In the genomic region with DNA sequence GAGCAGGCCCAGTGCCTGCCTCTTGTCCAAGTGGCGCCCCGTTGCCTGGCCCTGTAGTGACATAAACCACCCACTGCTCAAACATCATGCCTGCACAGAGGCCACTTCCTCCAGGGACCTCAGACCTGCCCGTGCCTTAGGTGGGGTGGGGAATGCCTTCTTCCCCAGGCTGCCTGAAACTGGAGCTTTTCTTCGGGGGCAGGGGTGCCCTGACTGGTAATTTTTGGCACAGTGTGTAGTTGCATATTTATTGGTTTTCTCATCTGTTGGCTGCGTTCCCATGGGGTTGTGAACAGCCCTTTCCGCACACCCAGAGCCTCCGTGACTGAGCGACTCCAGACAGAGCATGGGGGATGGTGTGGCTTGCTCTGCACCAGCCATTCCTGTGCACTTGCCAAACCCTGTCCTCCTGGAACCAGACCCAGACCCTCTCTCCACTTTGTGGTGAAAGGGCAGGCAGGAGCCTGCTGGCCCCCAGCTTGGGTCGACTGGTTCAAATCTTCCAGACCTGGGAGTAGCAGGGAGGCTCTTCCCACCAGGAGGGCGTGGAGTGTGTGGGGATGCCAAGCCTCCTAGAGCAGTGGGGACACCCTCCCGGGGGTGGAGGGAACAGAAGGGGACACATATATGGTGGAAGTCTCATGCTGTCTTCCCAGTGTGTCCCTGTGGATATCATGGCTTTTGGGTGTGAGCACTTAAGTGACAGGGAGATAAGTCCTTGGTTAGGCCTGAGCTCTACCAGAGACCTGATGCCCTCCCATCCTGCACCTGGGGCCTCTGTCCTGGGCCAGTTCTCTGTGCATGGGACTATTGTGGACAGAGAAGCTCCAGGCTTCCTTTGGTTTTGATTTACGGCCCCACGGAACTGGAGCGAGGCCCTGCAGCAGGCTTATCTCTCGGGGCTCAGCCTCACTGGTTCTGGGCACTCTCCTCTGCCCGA, we compare ENCODE assay signal across 9 cellular contexts. TPM values are rescaled to one million over a fixed set of nuclear protein-coding genes. Genes with fewer than 3 reads are reported as not detected.
DNase-seq lines count a peak whose midpoint lies in the region; ATAC-seq lines count a peak whose summit lies in the region.
"Had no signal": no experiment of that assay in that cellular context is flagged by ENCODE, and none has a peak within 500 bp of the region (broad histone marks: within the 10 kb centered on the region; RNA-seq: fewer than 3 reads in every experiment).

No MANE protein-coding gene starts in this region.

- H2BK5ac ChIP-seq in trophoblast cell (ENCODE audit: low read depth, low read length, poor library complexity), result no peak overlapping the region

- H3K4me3 ChIP-seq in adipocyte (ENCODE audit: low read length), result no peak overlapping the region
- H3K4me3 ChIP-seq in aorta (ENCODE audit: low read length in 2 of 2), result no peak overlapping the region
- H3K4me3 ChIP-seq in trophoblast cell (ENCODE audit: low read depth, low read length), result no peak overlapping the region

- 48% methylated on average over 16 of the region's 16 CpGs for WGBS in aorta, 2 donors
- no CpG with 5 or more reads among the region's 16 CpGs for WGBS in trophoblast cell (ENCODE audit: extremely low coverage, insufficient coverage, insufficient read length)

- intact Hi-C loops in aorta (cut with DNase I), result no loop called here

- H3K4ac ChIP-seq in trophoblast cell (ENCODE audit: low read depth, low read length), result no peak overlapping the region

- H3K9me3 ChIP-seq in adipocyte (ENCODE audit: control insufficient read depth, low read length), result no peaks in the 10 kb centered on the region
- H3K9me3 ChIP-seq in aorta (ENCODE audit: control insufficient read depth, low read length), result no peaks in the 10 kb centered on the region
- peaks cover 3% of the 10 kb centered on the region for H3K9me3 ChIP-seq in trophoblast cell (ENCODE audit: insufficient read depth, low read depth, low read length)

- H3K4me2 ChIP-seq in trophoblast cell (ENCODE audit: low read length), result no peak overlapping the region

- H3K27ac ChIP-seq in aorta (ENCODE audit: low read depth in 1 of 2, low read length in 2 of 2) (no peak overlapping the region), trophoblast cell (ENCODE audit: low read depth, low read length) (no peak overlapping the region)

- no peak overlapping the region for H2BK120ac ChIP-seq in trophoblast cell (ENCODE audit: insufficient read depth, low read length, poor library complexity)

- DNase-seq in NCI-H345 (lab: John Stamatoyannopoulos, UW) (peak; percentile 24), NCI-H345 treated with DMSO at 0.1 percent for 48 hours (lab: John Stamatoyannopoulos, UW; ENCODE audit: unreplicated experiment) (no peak), adipocyte (ENCODE audit: low read depth) (peak; percentile 81), hepatic stellate cell (ENCODE audit: low spot score) (peak; percentile 83), aorta (no peak), trophoblast cell (no peak), midbrain (lab: John Stamatoyannopoulos, UW) (no peak), NCI-H82 treated with DMSO at 0.1 percent for 48 hours (lab: John Stamatoyannopoulos, UW; ENCODE audit: unreplicated experiment) (no peak)
- DNase-seq: AML-193 had no signal

- H3K27me3 ChIP-seq in adipocyte (replicated peaks; ENCODE audit: control insufficient read depth, insufficient read depth, low read length) (no peaks in the 10 kb centered on the region), aorta (ENCODE audit: control insufficient read depth in 1 of 2, insufficient read depth in 2 of 2, low read length in 1 of 2) (no peaks in the 10 kb centered on the region), trophoblast cell (ENCODE audit: insufficient read depth, low read length) (no peaks in the 10 kb centered on the region)

- no peak overlapping the region for H4K8ac ChIP-seq in trophoblast cell (ENCODE audit: low read depth, low read length)

- H4K12ac ChIP-seq in trophoblast cell (ENCODE audit: low read depth, low read length), result no peak overlapping the region

- peak; percentile 8 for ATAC-seq in aorta (ENCODE audit: low FRiP score)

- no peaks in the 10 kb centered on the region for H3K79me2 ChIP-seq in trophoblast cell (ENCODE audit: control insufficient read depth, insufficient read depth, low read length, poor library complexity)

- no peak overlapping the region for H2AK5ac ChIP-seq in trophoblast cell (ENCODE audit: low read length)

- H3K14ac ChIP-seq in trophoblast cell (ENCODE audit: low read length), result no peak overlapping the region

- no peak overlapping the region for H3K23ac ChIP-seq in trophoblast cell (ENCODE audit: low read length)

- H2BK12ac ChIP-seq in trophoblast cell (ENCODE audit: low read length), result no peak overlapping the region

- H3K79me1 ChIP-seq in trophoblast cell (ENCODE audit: low read length), result no peaks in the 10 kb centered on the region

- H3K9ac ChIP-seq in adipocyte (ENCODE audit: low read length), result no peak overlapping the region
- H3K9ac ChIP-seq in trophoblast cell (ENCODE audit: low read length), result no peak overlapping the region

- no peak overlapping the region for H2AFZ ChIP-seq in trophoblast cell (ENCODE audit: insufficient read depth, low read length, poor library complexity)

- no peak overlapping the region for H4K91ac ChIP-seq in trophoblast cell (ENCODE audit: low read depth, low read length)

- H3K36me3 ChIP-seq in adipocyte (ENCODE audit: control insufficient read depth, insufficient read depth, low read length, severe bottlenecking) (no peaks in the 10 kb centered on the region), aorta (ENCODE audit: control insufficient read depth in 1 of 2, insufficient read depth in 2 of 2, low read length in 1 of 2) (no peaks in the 10 kb centered on the region), trophoblast cell (ENCODE audit: control insufficient read depth in 1 of 2, insufficient read depth in 2 of 2, low read length in 2 of 2) (no peaks in the 10 kb centered on the region)

- H3K18ac ChIP-seq in trophoblast cell (ENCODE audit: low read length), result no peak overlapping the region

- H3K4me1 ChIP-seq in adipocyte (ENCODE audit: control insufficient read depth, insufficient read depth, low read length) (peaks cover 5% of the 10 kb centered on the region), aorta (ENCODE audit: control insufficient read depth in 1 of 2, insufficient read depth in 2 of 2, low read length in 2 of 2) (no peaks in the 10 kb centered on the region), trophoblast cell (ENCODE audit: control insufficient read depth in 1 of 2, insufficient read depth in 2 of 2, low read length in 2 of 2) (peaks cover 3% of the 10 kb centered on the region in 2 experiments)

RNA-seq across cellular contexts. Expression of a gene that starts 39.6 kb away (rescaled TPM):
- total RNA-seq in aorta, result 1 to 10 TPM; 3.6 to 3.7 TPM
- 1 to 10 TPM in 1 of 2 donors, under 1 TPM in 1; 0.13 to 2.1 TPM for polyA plus RNA-seq in aorta
- polyA plus RNA-seq in trophoblast cell (2013), result 59.1 and 59.5 TPM in 2 replicates

Comparison
In these comparisons a context has a peak if more than half of its experiments do, and no peak if none do; other contexts are left out.
1. DNase-seq: peak in NCI-H345 (single experiment), adipocyte (single experiment) and hepatic stellate cell (single experiment); none in NCI-H345 treated with DMSO at 0.1 percent for 48 hours (single experiment), aorta (0 of 2), trophoblast cell (0 of 2), midbrain (single experiment) and NCI-H82 treated with DMSO at 0.1 percent for 48 hours (single experiment).